Comparison of ENCODE assay signal across 17 cellular contexts in the genomic region with DNA sequence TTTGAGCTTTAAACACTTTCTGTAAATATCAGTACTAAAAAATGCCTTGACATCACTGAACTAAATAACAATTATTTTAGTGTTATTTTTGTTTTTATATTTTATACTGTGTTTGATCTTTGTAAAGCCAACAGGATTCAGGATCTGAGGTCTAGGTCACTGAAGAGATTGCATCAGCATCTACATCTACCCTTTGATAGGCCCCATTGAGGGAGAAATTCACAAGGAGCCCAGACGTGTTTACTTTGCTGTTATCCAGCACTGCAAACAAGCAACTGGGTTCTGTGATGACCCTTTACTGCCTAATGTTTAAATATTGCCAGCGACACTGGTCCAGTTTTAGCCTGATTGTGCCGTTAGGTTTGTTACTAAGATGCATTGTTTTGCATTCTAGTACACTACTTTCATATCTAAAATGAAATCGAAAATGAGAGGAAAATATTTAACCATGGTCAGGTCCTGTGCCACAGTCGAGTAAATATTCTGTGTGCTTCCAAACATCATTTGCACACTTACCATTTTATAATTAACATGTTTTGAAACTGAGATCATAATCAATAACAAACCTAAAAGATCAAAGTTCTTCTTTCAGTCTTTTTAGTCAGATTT. TPM values are rescaled to one million over a fixed set of nuclear protein-coding genes. Genes with fewer than 3 reads are reported as not detected.
DNase-seq lines count a peak whose midpoint lies in the region; ATAC-seq and TF ChIP-seq lines count a peak whose summit lies in the region.
"Had no signal": no experiment of that assay in that cellular context is flagged by ENCODE, and none has a peak within 500 bp of the region (broad histone marks: within the 10 kb centered on the region; RNA-seq: fewer than 3 reads in every experiment).

No MANE protein-coding gene starts in this region.

- H3K9me3 ChIP-seq in hepatocyte (ENCODE audit: low read depth): no peaks in the 10 kb centered on the region
- H3K9me3 ChIP-seq: colonic mucosa, uterus had no signal

- H3K4me3 Mint-ChIP-seq in HFFc6: no peak overlapping the region
- H3K4me3 Mint-ChIP-seq: activated CD8-positive, alpha-beta T cell treated with anti-CD3 and anti-CD28 coated beads for 36 hours; activated naive CD8-positive, alpha-beta T cell; CD4-positive, alpha-beta memory T cell; naive thymus-derived CD8-positive, alpha-beta T cell; T-helper 1 cell treated with Interleukin-12 subunit alpha and Interleukin-12 subunit beta and Interleukin-4 antibody, amounts not matched to agents 30 μg/mL and 1 μg/mL, for 36 hours had no signal

- H3K36me3 ChIP-seq in hepatocyte (replicated peaks; ENCODE audit: insufficient read depth, low read depth) (no peaks in the 10 kb centered on the region), H7 (replicated peaks; ENCODE audit: control insufficient read depth, insufficient read depth, low read length) (no peaks in the 10 kb centered on the region)
- H3K36me3 ChIP-seq: colonic mucosa, uterus had no signal

- H3K9me2 ChIP-seq in hepatocyte (replicated peaks; ENCODE audit: insufficient read depth): no peaks in the 10 kb centered on the region

- intact Hi-C loops in cardiac septum (cut with DNase I): no loop called here

- TF ChIP-seq POLR2A in erythroblast (IDR thresholded peaks at IDR 0.05; ENCODE audit: low read length): no peak

- peaks cover 27% of the 10 kb centered on the region for H3K9me3 Mint-ChIP-seq in HFFc6
- H3K9me3 Mint-ChIP-seq: activated CD8-positive, alpha-beta T cell treated with anti-CD3 and anti-CD28 coated beads for 36 hours; T-helper 1 cell treated with Interleukin-12 subunit alpha and Interleukin-12 subunit beta and Interleukin-4 antibody, amounts not matched to agents 30 μg/mL and 1 μg/mL, for 36 hours had no signal

- no peaks in the 10 kb centered on the region for H4K20me1 ChIP-seq in hepatocyte (ENCODE audit: insufficient read depth, poor library complexity, severe bottlenecking)

- H3K27me3 Mint-ChIP-seq in HFFc6 (ENCODE audit: insufficient read depth): no peaks in the 10 kb centered on the region
- H3K27me3 Mint-ChIP-seq: activated naive CD8-positive, alpha-beta T cell had no signal

- H3K27ac ChIP-seq in hepatocyte: no peak overlapping the region
- H3K27ac ChIP-seq: colonic mucosa, uterus had no signal

- no peaks in the 10 kb centered on the region for H3K4me1 ChIP-seq in hepatocyte (ENCODE audit: insufficient read depth)
- H3K4me1 ChIP-seq: colonic mucosa, uterus had no signal

- H3K4me1 Mint-ChIP-seq in HFFc6 (ENCODE audit: low read depth): no peaks in the 10 kb centered on the region
- H3K4me1 Mint-ChIP-seq: CD4-positive, alpha-beta memory T cell; naive thymus-derived CD8-positive, alpha-beta T cell had no signal

- no peaks in the 10 kb centered on the region for H3K79me2 ChIP-seq in hepatocyte

- H3K36me3 Mint-ChIP-seq in HFFc6 (ENCODE audit: low read depth): no peaks in the 10 kb centered on the region
- H3K36me3 Mint-ChIP-seq: activated naive CD8-positive, alpha-beta T cell; CD4-positive, alpha-beta memory T cell; naive thymus-derived CD8-positive, alpha-beta T cell had no signal

- DNase-seq in HuH-7.5 (ENCODE audit: low spot score) (peak; percentile 31), hepatocyte (ENCODE audit: low spot score) (peak; percentile 12), cardiac septum (ENCODE audit: low spot score) (no peak), HFFc6 (no peak), H7 (no peak), erythroblast (lab: John Stamatoyannopoulos, UW) (no peak)
- DNase-seq: activated CD8-positive, alpha-beta T cell treated with anti-CD3 and anti-CD28 coated beads for 36 hours; CD4-positive, alpha-beta memory T cell; colonic mucosa; naive thymus-derived CD8-positive, alpha-beta T cell; uterus had no signal

- no peak overlapping the region for H2AFZ ChIP-seq in hepatocyte

- WGBS in hepatocyte (ENCODE audit: low lambda C conversion rate, missing lambda C conversion rate): 43% methylated on average over 5 of the region's 5 CpGs

- H3K4me2 ChIP-seq in hepatocyte: peak overlapping the region; percentile 61

- no peak overlapping the region for H3K27ac Mint-ChIP-seq in HFFc6
- H3K27ac Mint-ChIP-seq: activated CD8-positive, alpha-beta T cell treated with anti-CD3 and anti-CD28 coated beads for 36 hours; activated naive CD8-positive, alpha-beta T cell; CD4-positive, alpha-beta memory T cell; naive thymus-derived CD8-positive, alpha-beta T cell; T-helper 1 cell treated with Interleukin-12 subunit alpha and Interleukin-12 subunit beta and Interleukin-4 antibody, amounts not matched to agents 30 μg/mL and 1 μg/mL, for 36 hours had no signal

- TF ChIP-seq CTCF in hepatocyte (IDR thresholded peaks at IDR 0.05; ENCODE audit: poor library complexity): no peak
- TF ChIP-seq CTCF in HFFc6 (IDR thresholded peaks at IDR 0.05): no peak

- H3K4me3 ChIP-seq in hepatocyte (no peak overlapping the region), H7 (ENCODE audit: insufficient read depth, low read depth, low read length) (no peak overlapping the region)
- H3K4me3 ChIP-seq: colonic mucosa, uterus had no signal

- H3K27me3 ChIP-seq in hepatocyte: no peaks in the 10 kb centered on the region
- no peaks in the 10 kb centered on the region for H3K27me3 ChIP-seq in H7 (ENCODE audit: control insufficient read depth, insufficient read depth, low read length)
- H3K27me3 ChIP-seq: colonic mucosa, uterus had no signal

- ATAC-seq in GM18858 (IDR thresholded peaks at IDR 0.05; ENCODE audit: unreplicated experiment) (peak; percentile 64), GM21619 (IDR thresholded peaks at IDR 0.05; ENCODE audit: unreplicated experiment) (peak; percentile 68)
- ATAC-seq: activated CD8-positive, alpha-beta T cell treated with anti-CD3 and anti-CD28 coated beads for 36 hours; naive thymus-derived CD8-positive, alpha-beta T cell had no signal

RNA-seq across cellular contexts. Expression of a gene that starts 48.7 kb away (rescaled TPM):
- total RNA-seq in hepatocyte (0.12 and 1.0 TPM in 2 replicates), cardiac septum (not detected)
- 0.04 and 0.10 TPM in 2 replicates for polyA plus RNA-seq in hepatocyte
- not detected for total RNA-seq in HFFc6 (2021; fragmentation: NEBNext Ultra II Directional; extraction: Animal tissue kit (Norgen Biotek cat#: 25700))
- total RNA-seq in H7 (2014; rRNA removed; shearing (Covaris generic)): 44.9 and 59.2 TPM in 2 replicates
- total RNA-seq: activated CD8-positive, alpha-beta T cell treated with anti-CD3 and anti-CD28 coated beads for 36 hours; CD4-positive, alpha-beta memory T cell; fibroblast of villous mesenchyme; naive thymus-derived CD8-positive, alpha-beta T cell; skeletal muscle tissue; uterus had no signal
- polyA plus RNA-seq: CD4-positive, alpha-beta memory T cell; naive thymus-derived CD8-positive, alpha-beta T cell had no signal

Comparison
In these comparisons a context has a peak if more than half of its experiments do, and no peak if none do; other contexts are left out.
1. DNase-seq: peak in HuH-7.5 (single experiment) and hepatocyte (single experiment); none in cardiac septum (single experiment), HFFc6 (single experiment), H7 (single experiment) and erythroblast (0 of 2).
2. RNA of a gene that starts 48.7 kb away (total RNA-seq): 44.9 to 59.2 TPM in H7; 0.12 to 1.0 TPM in hepatocyte, not detected in cardiac septum (single experiment) and not detected in HFFc6; every median in the first group is over 10 times any median in the second.